ENCODE assay signal across 1 cellular context in genomic region chr10:12720217-12720981, GRCh38.
TF ChIP-seq lines count a peak whose summit lies in the region.

No MANE protein-coding gene starts in this region.

TF ChIP-seq in SK-N-SH, 30 proteins besides CTCF, POLR2A, EP300 and RAD21 (continued from another document):
- no peak for TF ChIP-seq ZBTB33 (IDR thresholded peaks at IDR 0.05; ENCODE audit: borderline replicate concordance, low read depth)
- no peak for TF ChIP-seq EZH2phosphoT487 (IDR thresholded peaks at IDR 0.05; ENCODE audit: borderline replicate concordance, low read depth)
- TF ChIP-seq GABPA (IDR thresholded peaks at IDR 0.05; ENCODE audit: low read depth) = no peak
- no peak for TF ChIP-seq USF2 (IDR thresholded peaks at IDR 0.05; ENCODE audit: borderline replicate concordance, low read depth, low read length)
- no peak for TF ChIP-seq NRF1 (IDR thresholded peaks at IDR 0.05; ENCODE audit: low read depth, low read length)
